ENCODE assay signal across 15 cellular contexts in genomic region chr2:159728645-159729044, GRCh38.
"Had no signal": no experiment of that assay in that cellular context is flagged by ENCODE, and none has a peak within 500 bp of the region (broad histone marks: within the 10 kb centered on the region; RNA-seq: fewer than 3 reads in every experiment).

No MANE protein-coding gene starts in this region.

- H3K4me1 Mint-ChIP-seq: nephron progenitor cell had no signal

- H3K27me3 ChIP-seq: brain microvascular endothelial cell, esophagus squamous epithelium had no signal

- H3K27me3 Mint-ChIP-seq: activated naive CD8-positive, alpha-beta T cell treated with anti-CD3 and anti-CD28 coated beads, Interleukin-2, amount 10 ng/mL, durations not matched to agents 7 days and 5 days had no signal

- H3K4me3 Mint-ChIP-seq: activated naive CD8-positive, alpha-beta T cell treated with anti-CD3 and anti-CD28 coated beads, Interleukin-2, amount 10 ng/mL, durations not matched to agents 7 days and 5 days; nephron progenitor cell had no signal

- H3K4me3 ChIP-seq: esophagus squamous epithelium had no signal

- H3K27ac Mint-ChIP-seq: activated naive CD8-positive, alpha-beta T cell treated with anti-CD3 and anti-CD28 coated beads, Interleukin-2, amount 10 ng/mL, durations not matched to agents 7 days and 5 days; nephron progenitor cell had no signal

- ATAC-seq: activated CD4-positive, CD25-positive, alpha-beta regulatory T cell treated with anti-CD3 and anti-CD28 coated beads, Interleukin-2, amount 50 U/mL, for 24 hours; sciatic nerve; SK-N-SH treated with all-trans-retinoic acid at 6 μM for 48 hours had no signal

- H3K9me3 ChIP-seq: esophagus squamous epithelium had no signal

- H3K27ac ChIP-seq: brain microvascular endothelial cell, esophagus squamous epithelium had no signal

- DNase-seq: activated effector memory CD4-positive, alpha-beta T cell treated with anti-CD3 and anti-CD28 coated beads, Interleukin-2, amount 50 U/mL, for 16 hours; activated naive CD8-positive, alpha-beta T cell treated with anti-CD3 and anti-CD28 coated beads, Interleukin-2, amount 10 ng/mL, durations not matched to agents 7 days and 5 days; activated T-cell treated with anti-CD3 and anti-CD28 coated beads, Interleukin-2, amount 50 U/mL, for 1 hour; brain microvascular endothelial cell; cortex of kidney; effector CD4-positive, alpha-beta T cell; esophagus squamous epithelium; glutamatergic neuron; mesendoderm; nephron progenitor cell; stimulated activated CD4-positive, alpha-beta T cell treated with anti-CD3 and anti-CD28 coated beads, Interleukin-1b, Interleukin-23, amount 100 ng/mL, for 48 hours; T-helper 2 cell had no signal
